ENCODE assay signal across 15 cellular contexts in genomic region chr5:93603711-93604118, GRCh38. TPM values are rescaled to one million over a fixed set of nuclear protein-coding genes. Genes with fewer than 3 reads are reported as not detected.
DNase-seq lines count a peak whose midpoint lies in the region; ATAC-seq and TF ChIP-seq lines count a peak whose summit lies in the region.
"Had no signal": no experiment of that assay in that cellular context is flagged by ENCODE, and none has a peak within 500 bp of the region (broad histone marks: within the 10 kb centered on the region; RNA-seq: fewer than 3 reads in every experiment).

No MANE protein-coding gene starts in this region.

- ATAC-seq in stimulated activated naive CD8-positive, alpha-beta T cell treated with anti-CD3 and anti-CD28 coated beads, Interleukin-15, amount 100 ng/mL, for 72 hours = no peak
- ATAC-seq in stimulated activated naive CD8-positive, alpha-beta T cell treated with anti-CD3 and anti-CD28 coated beads, Interleukin-15, Interleukin-2, amounts not matched to agents 100 U/mL and 50 U/mL, for 24 hours = no peak
- no peak for ATAC-seq in HG03280 (IDR thresholded peaks at IDR 0.05; ENCODE audit: unreplicated experiment)
- no peak for ATAC-seq in activated CD8-positive, alpha-beta T cell treated with anti-CD3 and anti-CD28 coated beads for 36 hours
- ATAC-seq: body of pancreas had no signal

- POLR2A ChIA-PET in OCI-LY7 (lab: Charles Lee) = no interaction called here
- POLR2A ChIA-PET in activated CD8-positive, alpha-beta T cell treated with anti-CD3 and anti-CD28 coated beads for 36 hours (lab: Charles Lee) = no interaction called here

- peaks cover 0 to 59% (median 6%) of the 10 kb centered on the region in 45 donors for H3K27me3 ChIP-seq in dorsolateral prefrontal cortex

- no peak for DNase-seq in stimulated activated naive CD8-positive, alpha-beta T cell treated with anti-CD3 and anti-CD28 coated beads, Interleukin-15, amount 100 ng/mL, for 72 hours
- no peak for DNase-seq in stimulated activated naive CD8-positive, alpha-beta T cell treated with anti-CD3 and anti-CD28 coated beads, Interleukin-15, Interleukin-2, amounts not matched to agents 100 U/mL and 50 U/mL, for 24 hours
- no peak for DNase-seq in dorsolateral prefrontal cortex
- DNase-seq in nephron progenitor cell = no peak
- no peak for DNase-seq in OCI-LY7 (ENCODE audit: low spot score)
- no peak for DNase-seq in activated CD8-positive, alpha-beta T cell treated with anti-CD3 and anti-CD28 coated beads for 36 hours
- DNase-seq in OCI-M1 (lab: John Stamatoyannopoulos, UW) = no peak
- DNase-seq: activated CD4-positive, alpha-beta T cell treated with anti-CD3 and anti-CD28 coated beads, Interleukin-2, amount 50 U/mL, for 4 hours; body of pancreas; CD4-positive, alpha-beta memory T cell; foreskin keratinocyte; NCI-H2081 treated with DMSO at 0.1 percent for 48 hours; SHP77; stimulated activated naive CD4-positive, alpha-beta T cell treated with Interleukin-2 at 50 U/mL for 16 hours had no signal

- peaks cover 29% of the 10 kb centered on the region for H3K4me1 Mint-ChIP-seq in stimulated activated naive CD8-positive, alpha-beta T cell treated with anti-CD3 and anti-CD28 coated beads, Interleukin-15, amount 100 ng/mL, for 72 hours
- H3K4me1 Mint-ChIP-seq in nephron progenitor cell = peaks cover 51% of the 10 kb centered on the region
- H3K4me1 Mint-ChIP-seq in activated CD8-positive, alpha-beta T cell treated with anti-CD3 and anti-CD28 coated beads for 36 hours (ENCODE audit: low read depth) = peaks cover 10% of the 10 kb centered on the region

- H3K4me3 Mint-ChIP-seq in stimulated activated naive CD8-positive, alpha-beta T cell treated with anti-CD3 and anti-CD28 coated beads, Interleukin-15, amount 100 ng/mL, for 72 hours = peak overlapping the region; percentile 19 to 33
- H3K4me3 Mint-ChIP-seq in nephron progenitor cell = peak overlapping the region; percentile 76
- H3K4me3 Mint-ChIP-seq in activated CD8-positive, alpha-beta T cell treated with anti-CD3 and anti-CD28 coated beads for 36 hours = no peak overlapping the region

- TF ChIP-seq CTCF in dorsolateral prefrontal cortex (IDR thresholded peaks at IDR 0.05 in 54 of 56, conservative IDR thresholded peaks at IDR 0.05 in 2 of 56; ENCODE audit: low read depth in 1 of 56, partially characterized antibody in 56 of 56) = no peak
- TF ChIP-seq CTCF in nephron progenitor cell (IDR thresholded peaks at IDR 0.05) = no peak
- TF ChIP-seq CTCF in OCI-LY7 (conservative IDR thresholded peaks at IDR 0.05; ENCODE audit: low read length) = no peak
- no peak for TF ChIP-seq CTCF in activated CD8-positive, alpha-beta T cell treated with anti-CD3 and anti-CD28 coated beads for 36 hours (IDR thresholded peaks at IDR 0.05)

- H3K9me3 Mint-ChIP-seq in stimulated activated naive CD8-positive, alpha-beta T cell treated with anti-CD3 and anti-CD28 coated beads, Interleukin-15, amount 100 ng/mL, for 72 hours = no peaks in the 10 kb centered on the region
- H3K9me3 Mint-ChIP-seq in nephron progenitor cell = no peaks in the 10 kb centered on the region
- no peaks in the 10 kb centered on the region for H3K9me3 Mint-ChIP-seq in activated CD8-positive, alpha-beta T cell treated with anti-CD3 and anti-CD28 coated beads for 36 hours

- H3K4me2 ChIP-seq in OCI-LY7 (ENCODE audit: low read length) = no peak overlapping the region

- intact Hi-C loops in dorsolateral prefrontal cortex (cut with DNase I) (loop anchor here in 1 of 2 donors (10.0 kb wide), 1 partner anchor 301 kb away; no protein-coding TSS in a partner anchor), OCI-LY7 (cut with micrococcal nuclease; ENCODE audit: unreplicated experiment) (no loop called here)
- intact Hi-C loops in activated CD8-positive, alpha-beta T cell treated with anti-CD3 and anti-CD28 coated beads for 36 hours (cut with micrococcal nuclease) = no loop called here

- no peaks in the 10 kb centered on the region for H3K36me3 ChIP-seq in OCI-LY7 (ENCODE audit: insufficient read depth, low read length)

- H3K27ac Mint-ChIP-seq in stimulated activated naive CD8-positive, alpha-beta T cell treated with anti-CD3 and anti-CD28 coated beads, Interleukin-15, amount 100 ng/mL, for 72 hours = no peak overlapping the region
- no peak overlapping the region for H3K27ac Mint-ChIP-seq in nephron progenitor cell
- H3K27ac Mint-ChIP-seq in activated CD8-positive, alpha-beta T cell treated with anti-CD3 and anti-CD28 coated beads for 36 hours = no peak overlapping the region

- no peaks in the 10 kb centered on the region for H3K79me2 ChIP-seq in OCI-LY7 (ENCODE audit: insufficient read depth, low read depth, low read length)

- H3K4me1 ChIP-seq in OCI-LY7 (ENCODE audit: insufficient read depth, low read length, poor library complexity, severe bottlenecking) = no peaks in the 10 kb centered on the region
- H3K4me1 ChIP-seq: foreskin keratinocyte had no signal

- H4K20me1 ChIP-seq in OCI-LY7 (ENCODE audit: insufficient read depth, low read length) = no peaks in the 10 kb centered on the region

- H3K27ac ChIP-seq in dorsolateral prefrontal cortex = peak overlapping the region in 51 of 59 donors; percentile 12 to 95 (median 70)
- no peak overlapping the region for H3K27ac ChIP-seq in OCI-LY7 (ENCODE audit: low read depth, low read length, poor library complexity, severe bottlenecking)
- H3K27ac ChIP-seq: body of pancreas, foreskin keratinocyte had no signal

- H2AFZ ChIP-seq in OCI-LY7 (ENCODE audit: low read length) = no peak overlapping the region

- no peaks in the 10 kb centered on the region for H3K9me3 ChIP-seq in OCI-LY7 (ENCODE audit: low read length)
- H3K9me3 ChIP-seq: body of pancreas had no signal

- CTCF ChIA-PET in OCI-LY7 (lab: Charles Lee; ENCODE audit: unreplicated experiment) = no interaction called here
- CTCF ChIA-PET in activated CD8-positive, alpha-beta T cell treated with anti-CD3 and anti-CD28 coated beads for 36 hours (lab: Charles Lee) = interaction anchor here (0.7 to 0.8 kb wide), 2 partner anchors 13 to 147 kb away, joined by 3 to 4 read pairs; no protein-coding TSS in a partner anchor

- H3K9me2 ChIP-seq in OCI-LY7 (ENCODE audit: insufficient read depth, low read length) = no peaks in the 10 kb centered on the region

- peak overlapping the region; percentile 12 to 69 (median 56) for H3K4me3 ChIP-seq in dorsolateral prefrontal cortex
- no peak overlapping the region for H3K4me3 ChIP-seq in OCI-LY7 (ENCODE audit: low read depth, low read length, poor library complexity, severe bottlenecking)
- H3K4me3 ChIP-seq: body of pancreas had no signal

- peaks cover 17% of the 10 kb centered on the region for H3K27me3 Mint-ChIP-seq in stimulated activated naive CD8-positive, alpha-beta T cell treated with anti-CD3 and anti-CD28 coated beads, Interleukin-15, amount 100 ng/mL, for 72 hours
- H3K27me3 Mint-ChIP-seq in nephron progenitor cell (ENCODE audit: low read depth, poor library complexity) = no peaks in the 10 kb centered on the region
- H3K27me3 Mint-ChIP-seq in activated CD8-positive, alpha-beta T cell treated with anti-CD3 and anti-CD28 coated beads for 36 hours = peaks cover 50% of the 10 kb centered on the region

- no peaks in the 10 kb centered on the region for H3K36me3 Mint-ChIP-seq in nephron progenitor cell (ENCODE audit: low read depth)
- H3K36me3 Mint-ChIP-seq in activated CD8-positive, alpha-beta T cell treated with anti-CD3 and anti-CD28 coated beads for 36 hours (ENCODE audit: low read depth) = peaks cover 2% of the 10 kb centered on the region
- H3K36me3 Mint-ChIP-seq: CD4-positive, alpha-beta memory T cell had no signal

- BruUV-seq in OCI-LY7 (replicated peaks; lab: Mats Ljungman, UMichigan) = no TSS peak

RNA-seq across cellular contexts. Expression of gene NR2F1, which starts 20.7 kb away (rescaled TPM):
- 100 to 1,000 TPM in 56 of 120 experiments, 10 to 100 TPM in 64; 46.1 to 145 (median 98.5) TPM for total RNA-seq in dorsolateral prefrontal cortex
- total RNA-seq in OCI-LY7 (2014; rRNA removed; shearing (Covaris generic)) = not detected in 2 replicates
- total RNA-seq in OCI-LY7 (2022) = not detected in 2 replicates
- not detected for total RNA-seq in activated CD8-positive, alpha-beta T cell treated with anti-CD3 and anti-CD28 coated beads for 36 hours
- total RNA-seq: CD4-positive, alpha-beta memory T cell; foreskin keratinocyte had no signal

RNA-seq across cellular contexts. Expression of gene NR2F1-AS1, which starts 22.7 kb away (rescaled TPM):
- total RNA-seq in dorsolateral prefrontal cortex (100 to 1,000 TPM in 43 of 120 experiments, 10 to 100 TPM in 77; 42.2 to 125 (median 96.4) TPM), OCI-LY7 (2022) (not detected in 2 replicates)
- total RNA-seq in OCI-LY7 (2014; rRNA removed; shearing (Covaris generic)) = not detected in 2 replicates
- not detected for total RNA-seq in activated CD8-positive, alpha-beta T cell treated with anti-CD3 and anti-CD28 coated beads for 36 hours
- total RNA-seq: CD4-positive, alpha-beta memory T cell; foreskin keratinocyte had no signal

Comparison
In these comparisons a context has a peak if more than half of its experiments do, and no peak if none do; other contexts are left out.
1. RNA of gene NR2F1, which starts 20.7 kb away (total RNA-seq): 46.1 to 145 TPM in dorsolateral prefrontal cortex; not detected in OCI-LY7 and not detected in activated CD8-positive, alpha-beta T cell treated with anti-CD3 and anti-CD28 coated beads for 36 hours; every median in the first group is over 10 times any median in the second.
2. RNA of gene NR2F1-AS1, which starts 22.7 kb away (total RNA-seq): 42.2 to 125 TPM in dorsolateral prefrontal cortex; not detected in OCI-LY7 and not detected in activated CD8-positive, alpha-beta T cell treated with anti-CD3 and anti-CD28 coated beads for 36 hours; every median in the first group is over 10 times any median in the second.